In the genomic region with DNA sequence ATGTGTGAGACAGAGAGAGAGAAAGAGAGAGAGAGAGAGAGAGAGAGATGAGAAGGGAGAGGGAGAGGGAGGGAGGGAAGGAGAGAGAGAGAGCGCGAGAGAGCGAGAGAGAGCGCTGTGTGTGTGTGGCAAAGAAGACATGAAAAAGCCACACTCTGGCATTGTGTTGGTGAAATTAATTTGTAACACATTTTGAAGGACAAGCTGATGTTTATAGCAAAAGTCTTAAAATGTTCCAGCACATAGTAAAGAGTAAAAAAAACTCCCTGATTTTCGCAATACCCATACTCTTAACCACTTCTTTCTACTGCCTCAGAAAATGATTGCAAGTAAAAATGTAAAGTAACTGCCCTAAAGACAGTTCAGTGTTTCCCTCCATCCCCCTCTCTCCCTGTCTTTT, we compare ENCODE assay signal across 21 cellular contexts. TPM values are rescaled to one million over a fixed set of nuclear protein-coding genes. Genes with fewer than 3 reads are reported as not detected.
"Had no signal": no experiment of that assay in that cellular context is flagged by ENCODE, and none has a peak within 500 bp of the region (broad histone marks: within the 10 kb centered on the region; RNA-seq: fewer than 3 reads in every experiment).

No MANE protein-coding gene starts in this region.

- H3K27ac Mint-ChIP-seq: activated naive CD4-positive, alpha-beta T cell treated with anti-CD3 and anti-CD28 coated beads, Interleukin-2, amount 50 U/mL, for 24 hours; activated T-cell treated with anti-CD3 and anti-CD28 coated beads, Interleukin-2, amount 50 U/mL, for 72 hours; stimulated activated memory B cell treated with anti-CD40 and anti-IgM and Interleukin-4, amounts not matched to agents 10 μg/mL and 1 μg/mL and 100 μg/mL, for 72 hours; T-helper 17 cell had no signal

- H3K36me3 ChIP-seq: adrenal gland, gastroesophageal sphincter, heart left ventricle, left ventricle myocardium inferior, pancreas, spleen, WERI-Rb-1 had no signal

- H3K4me1 Mint-ChIP-seq: activated naive CD4-positive, alpha-beta T cell treated with anti-CD3 and anti-CD28 coated beads, Interleukin-2, amount 50 U/mL, for 24 hours; stimulated activated memory B cell treated with anti-CD40 and anti-IgM and Interleukin-4, amounts not matched to agents 10 μg/mL and 1 μg/mL and 100 μg/mL, for 72 hours; T-helper 17 cell had no signal

- H3K36me3 Mint-ChIP-seq: activated naive CD4-positive, alpha-beta T cell treated with anti-CD3 and anti-CD28 coated beads, Interleukin-2, amount 50 U/mL, for 24 hours; stimulated activated memory B cell treated with anti-CD40 and anti-IgM and Interleukin-4, amounts not matched to agents 10 μg/mL and 1 μg/mL and 100 μg/mL, for 72 hours had no signal

- H3K4me3 Mint-ChIP-seq: activated naive CD4-positive, alpha-beta T cell treated with anti-CD3 and anti-CD28 coated beads, Interleukin-2, amount 50 U/mL, for 24 hours; activated T-cell treated with anti-CD3 and anti-CD28 coated beads, Interleukin-2, amount 50 U/mL, for 72 hours; stimulated activated memory B cell treated with anti-CD40 and anti-IgM and Interleukin-4, amounts not matched to agents 10 μg/mL and 1 μg/mL and 100 μg/mL, for 72 hours; T-helper 17 cell had no signal

- H3K27ac ChIP-seq: adrenal gland, gastroesophageal sphincter, heart left ventricle, left ventricle myocardium inferior, pancreas, spleen, WERI-Rb-1 had no signal

- H3K4me1 ChIP-seq: gastroesophageal sphincter, heart left ventricle, left ventricle myocardium inferior, spleen had no signal

- H3K27me3 ChIP-seq: adrenal gland, gastroesophageal sphincter, pancreas had no signal

- DNase-seq: activated CD4-positive, alpha-beta T cell treated with anti-CD3 and anti-CD28 coated beads for 1 hour; activated CD4-positive, alpha-beta T cell treated with anti-CD3 and anti-CD28 coated beads, Interleukin-2, amount 50 U/mL, for 4 hours; activated gamma-delta T cell; activated T-cell treated with anti-CD3 and anti-CD28 coated beads, Interleukin-2, amount 50 U/mL, for 72 hours; dermis blood vessel endothelial cell; effector memory CD4-positive, alpha-beta T cell; heart left ventricle; kidney glomerular epithelial cell; left ventricle myocardium inferior; mammary epithelial cell; pancreas; spleen; stimulated activated CD4-positive, alpha-beta T cell treated with anti-CD3 and anti-CD28 coated beads, Interleukin-4, amount 100 ng/mL, for 4 hours; T-helper 17 cell; WERI-Rb-1 had no signal

- H3K9me3 ChIP-seq: adrenal gland, gastroesophageal sphincter, heart left ventricle, left ventricle myocardium inferior, pancreas, spleen had no signal

- H3K9me3 Mint-ChIP-seq: activated naive CD4-positive, alpha-beta T cell treated with anti-CD3 and anti-CD28 coated beads, Interleukin-2, amount 50 U/mL, for 24 hours; activated T-cell treated with anti-CD3 and anti-CD28 coated beads, Interleukin-2, amount 50 U/mL, for 72 hours; stimulated activated memory B cell treated with anti-CD40 and anti-IgM and Interleukin-4, amounts not matched to agents 10 μg/mL and 1 μg/mL and 100 μg/mL, for 72 hours had no signal

- H3K4me3 ChIP-seq: adrenal gland, gastroesophageal sphincter, heart left ventricle, left ventricle myocardium inferior, pancreas, spleen had no signal

- ATAC-seq: activated T-cell treated with anti-CD3 and anti-CD28 coated beads, Interleukin-2, amount 50 U/mL, for 72 hours; gastroesophageal sphincter; heart left ventricle; sciatic nerve; stimulated activated memory B cell treated with anti-CD40 and anti-IgM and Interleukin-4, amounts not matched to agents 10 μg/mL and 1 μg/mL and 100 μg/mL, for 72 hours; T-helper 17 cell had no signal

RNA-seq across cellular contexts. Expression of a gene that starts 56.7 kb away (rescaled TPM):
- total RNA-seq: endothelial cell of umbilical vein had no signal
